In genomic region chr17:17472333-17472920, GRCh38 we compare ENCODE assay signal across 19 cellular contexts. TPM values are rescaled to one million over a fixed set of nuclear protein-coding genes. Genes with fewer than 3 reads are reported as not detected.
DNase-seq lines count a peak whose midpoint lies in the region; ATAC-seq and TF ChIP-seq lines count a peak whose summit lies in the region.
"Had no signal": no experiment of that assay in that cellular context is flagged by ENCODE, and none has a peak within 500 bp of the region (broad histone marks: within the 10 kb centered on the region; RNA-seq: fewer than 3 reads in every experiment).

No MANE protein-coding gene starts in this region.

- H3K4me1 Mint-ChIP-seq in brain, result peaks cover 51% of the 10 kb centered on the region
- H3K4me1 Mint-ChIP-seq in neural crest cell, result peaks cover 37% of the 10 kb centered on the region

- H3K9ac ChIP-seq in Loucy (ENCODE audit: low read depth, low read length, poor library complexity, severe bottlenecking), result no peak overlapping the region

- no peaks in the 10 kb centered on the region for H3K36me3 Mint-ChIP-seq in brain
- no peaks in the 10 kb centered on the region for H3K36me3 Mint-ChIP-seq in neural crest cell (ENCODE audit: low read depth)
- H3K36me3 Mint-ChIP-seq: naive B cell had no signal

- ATAC-seq in HG03108 (IDR thresholded peaks at IDR 0.05; ENCODE audit: unreplicated experiment), result no peak
- ATAC-seq: body of pancreas, K562, left cardiac atrium, sciatic nerve had no signal

- H3K9me2 ChIP-seq in Loucy (replicated peaks; ENCODE audit: low read depth, low read length), result no peaks in the 10 kb centered on the region

- H3K79me2 ChIP-seq in Loucy (ENCODE audit: insufficient read depth, low read length), result peaks cover 6% of the 10 kb centered on the region

- H3K9me3 Mint-ChIP-seq in brain (peaks cover 0 to 4% (median 0%) of the 10 kb centered on the region in 5 experiments), neural crest cell (no peaks in the 10 kb centered on the region)
- H3K9me3 Mint-ChIP-seq: H9 had no signal

- H3K4me3 ChIP-seq in Loucy (ENCODE audit: low read length, poor library complexity, severe bottlenecking), result no peak overlapping the region
- H3K4me3 ChIP-seq: body of pancreas, coronary artery, K562, uterus had no signal

- H3K9me3 ChIP-seq in Loucy (ENCODE audit: insufficient read depth, low read depth, low read length), result no peaks in the 10 kb centered on the region
- H3K9me3 ChIP-seq: body of pancreas, uterus had no signal

- H3K27me3 Mint-ChIP-seq in brain (peaks cover 3% of the 10 kb centered on the region), neural crest cell (ENCODE audit: low read depth) (peaks cover 4% of the 10 kb centered on the region)
- H3K27me3 Mint-ChIP-seq: naive B cell had no signal

- no peak overlapping the region for H3K4me2 ChIP-seq in Loucy (ENCODE audit: low read depth, low read length, poor library complexity, severe bottlenecking)

- peak overlapping the region in 4 of 5 experiments; percentile 20 to 70 (median 53) for H3K4me3 Mint-ChIP-seq in brain
- H3K4me3 Mint-ChIP-seq in neural crest cell, result peak overlapping the region; percentile 56
- H3K4me3 Mint-ChIP-seq: H9 had no signal

- no peaks in the 10 kb centered on the region for H3F3A ChIP-seq in Loucy (ENCODE audit: low read depth)

- H3K36me3 ChIP-seq in Loucy (ENCODE audit: insufficient read depth, low read length), result no peaks in the 10 kb centered on the region
- H3K36me3 ChIP-seq: uterus had no signal

- peak overlapping the region; percentile 63 for H2AFZ ChIP-seq in Loucy (ENCODE audit: low read length)

- no peaks in the 10 kb centered on the region for H3K27me3 ChIP-seq in Loucy (ENCODE audit: insufficient read depth, low read length, poor library complexity, severe bottlenecking)
- H3K27me3 ChIP-seq: body of pancreas, uterus had no signal

- peaks cover 4% of the 10 kb centered on the region for H4K20me1 ChIP-seq in Loucy (ENCODE audit: insufficient read depth, low read length, poor library complexity, severe bottlenecking)

- peaks cover 6% of the 10 kb centered on the region for H3K4me1 ChIP-seq in Loucy (ENCODE audit: insufficient read depth, low read length, poor library complexity, severe bottlenecking)

- DNase-seq in COLO829 (ENCODE audit: low spot score), result peak; percentile 59
- no peak for DNase-seq in neural crest cell (ENCODE audit: low read depth, low spot score)
- DNase-seq in DMS53 treated with DMSO at 0.1 percent for 48 hours (lab: John Stamatoyannopoulos, UW; ENCODE audit: unreplicated experiment), result no peak
- DNase-seq in SW480 (ENCODE audit: low spot score), result no peak
- DNase-seq: activated CD4-positive, alpha-beta T cell treated with anti-CD3 and anti-CD28 coated beads for 48 hours; body of pancreas; H9; left cardiac atrium; naive B cell; NCI-H1436 treated with DMSO at 0.1 percent for 48 hours; posterior cingulate gyrus; stimulated activated CD4-positive, alpha-beta T cell treated with anti-CD3 and anti-CD28 coated beads, Interleukin-15, amount 100 ng/mL, for 24 hours; uterus had no signal

- no peak for TF ChIP-seq CTCF in Loucy (conservative IDR thresholded peaks at IDR 0.05; ENCODE audit: low read length)
- TF ChIP-seq CTCF in brain (conservative IDR thresholded peaks at IDR 0.05), result no peak
- no peak for TF ChIP-seq CTCF in neural crest cell (conservative IDR thresholded peaks at IDR 0.05)

- peak overlapping the region; percentile 29 to 98 (median 77) for H3K27ac Mint-ChIP-seq in brain
- H3K27ac Mint-ChIP-seq in neural crest cell (ENCODE audit: unreplicated experiment), result peak overlapping the region; percentile 99
- H3K27ac Mint-ChIP-seq: H9, naive B cell had no signal

RNA-seq across cellular contexts. Expression of gene MED9, which starts 4.4 kb away (rescaled TPM):
- polyA plus RNA-seq in brain (ENCODE audit: insufficient read depth, low read depth, low replicate concordance), result 32.0 TPM
- total RNA-seq in neural crest cell, result 20.5 and 22.2 TPM in 2 replicates

RNA-seq across cellular contexts. Expression of gene RASD1, which starts 23.8 kb away (rescaled TPM):
- 79.5 TPM for polyA plus RNA-seq in brain (ENCODE audit: insufficient read depth, low read depth, low replicate concordance)
- 8.0 and 8.3 TPM in 2 replicates for total RNA-seq in neural crest cell
- polyA plus RNA-seq: K562 had no signal
